In the genomic region with DNA sequence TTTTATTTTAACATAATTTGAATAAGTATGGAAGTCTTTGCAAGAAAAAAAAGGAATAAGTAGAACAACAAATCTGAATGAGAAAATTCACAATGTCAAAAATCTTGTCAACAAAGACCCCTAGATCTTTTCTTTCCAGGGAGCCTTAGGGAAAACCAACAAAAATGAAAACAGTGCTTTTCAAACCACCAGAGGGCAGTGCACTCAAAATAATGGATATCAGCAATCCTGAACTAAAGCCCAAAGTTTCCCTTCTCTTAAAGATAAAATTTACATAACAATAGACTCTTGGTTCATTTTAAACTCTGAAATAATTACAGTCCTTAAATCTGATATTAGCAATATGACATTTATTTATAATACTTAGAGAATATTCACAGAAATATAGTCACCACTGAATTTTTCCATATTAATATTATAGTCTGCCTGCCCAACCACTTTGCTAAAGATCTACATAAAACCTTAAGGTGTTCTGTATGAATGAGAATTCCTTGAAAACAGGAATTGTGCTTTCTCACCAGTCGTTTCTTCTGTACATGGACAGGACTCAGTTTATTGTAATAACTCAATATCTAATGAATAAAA, we compare ENCODE assay signal across 8 cellular contexts.
DNase-seq lines count a peak whose midpoint lies in the region; ATAC-seq lines count a peak whose summit lies in the region.

No MANE protein-coding gene starts in this region.

- no peak overlapping the region for H3K4me3 ChIP-seq in mesenchymal stem cell (ENCODE audit: insufficient read depth in 1 of 2, low read depth in 1 of 2, low read length in 2 of 2)

- H3K27ac ChIP-seq in mesenchymal stem cell (ENCODE audit: low read length, poor library complexity, severe bottlenecking), result no peak overlapping the region

- no peak overlapping the region for H2BK120ac ChIP-seq in mesenchymal stem cell (ENCODE audit: low read depth, low read length)

- no peak overlapping the region for H3K14ac ChIP-seq in mesenchymal stem cell (ENCODE audit: low read length in 2 of 2)

- DNase-seq in DMS79 treated with DMSO at 0.1 percent for 48 hours (lab: John Stamatoyannopoulos, UW), result peak; percentile 58
- peak; percentile 40 for DNase-seq in NCI-H82 treated with DMSO at 0.1 percent for 48 hours (lab: John Stamatoyannopoulos, UW; ENCODE audit: unreplicated experiment)
- peak; percentile 30 for DNase-seq in cerebellum (ENCODE audit: low spot score)
- DNase-seq in mesenchymal stem cell, result peak; percentile 55
- no peak for DNase-seq in activated CD8-positive, alpha-beta memory T cell treated with anti-CD3 and anti-CD28 coated beads, Interleukin-2, amount 10 ng/mL, durations not matched to agents 7 days and 5 days

- H3K4me1 ChIP-seq in mesenchymal stem cell (ENCODE audit: control insufficient read depth, insufficient read depth, low read depth, low read length), result no peaks in the 10 kb centered on the region

- CTCF ChIA-PET in activated CD8-positive, alpha-beta memory T cell treated with anti-CD3 and anti-CD28 coated beads, Interleukin-2, amount 10 ng/mL, durations not matched to agents 7 days and 5 days (lab: Charles Lee), result no interaction called here

- WGBS in mesenchymal stem cell, result no CpG with 5 or more reads among the region's 1 CpG

- H3K4ac ChIP-seq in mesenchymal stem cell (ENCODE audit: low read depth in 1 of 2, low read length in 2 of 2), result no peak overlapping the region

- H2BK5ac ChIP-seq in mesenchymal stem cell (ENCODE audit: low read depth, low read length, poor library complexity, severe bottlenecking), result no peak overlapping the region

- no peak overlapping the region for H3K23ac ChIP-seq in mesenchymal stem cell (ENCODE audit: low read length in 2 of 2)

- H4K91ac ChIP-seq in mesenchymal stem cell (ENCODE audit: low read length), result no peak overlapping the region

- no peak overlapping the region for H2BK15ac ChIP-seq in mesenchymal stem cell (ENCODE audit: low read depth, poor library complexity, severe bottlenecking)

- no peaks in the 10 kb centered on the region for H3K36me3 Mint-ChIP-seq in activated CD8-positive, alpha-beta memory T cell treated with anti-CD3 and anti-CD28 coated beads, Interleukin-2, amount 10 ng/mL, durations not matched to agents 7 days and 5 days

- no peak overlapping the region for H3K4me3 Mint-ChIP-seq in activated CD8-positive, alpha-beta memory T cell treated with anti-CD3 and anti-CD28 coated beads, Interleukin-2, amount 10 ng/mL, durations not matched to agents 7 days and 5 days

- H2AK5ac ChIP-seq in mesenchymal stem cell (ENCODE audit: low read length, severe bottlenecking), result no peak overlapping the region

- H3K4me1 Mint-ChIP-seq in activated CD8-positive, alpha-beta memory T cell treated with anti-CD3 and anti-CD28 coated beads, Interleukin-2, amount 10 ng/mL, durations not matched to agents 7 days and 5 days, result no peaks in the 10 kb centered on the region

- no peak overlapping the region for H3K18ac ChIP-seq in mesenchymal stem cell (ENCODE audit: low read depth in 1 of 2, low read length in 2 of 2)

- H3K27ac Mint-ChIP-seq in activated CD8-positive, alpha-beta memory T cell treated with anti-CD3 and anti-CD28 coated beads, Interleukin-2, amount 10 ng/mL, durations not matched to agents 7 days and 5 days, result no peak overlapping the region

- H3K36me3 ChIP-seq in mesenchymal stem cell (ENCODE audit: control insufficient read depth in 1 of 2, insufficient read depth in 2 of 2, low read depth in 1 of 2, low read length in 2 of 2), result no peaks in the 10 kb centered on the region

- no peak overlapping the region for H3K4me2 ChIP-seq in mesenchymal stem cell (ENCODE audit: low read length, poor library complexity, severe bottlenecking)

- H3K9ac ChIP-seq in mesenchymal stem cell (ENCODE audit: low read length), result no peak overlapping the region

- ATAC-seq in HG02870 (IDR thresholded peaks at IDR 0.05; ENCODE audit: unreplicated experiment), result peak; percentile 46
- ATAC-seq in GM21619 (IDR thresholded peaks at IDR 0.05; ENCODE audit: unreplicated experiment), result no peak
- ATAC-seq in activated CD8-positive, alpha-beta memory T cell treated with anti-CD3 and anti-CD28 coated beads, Interleukin-2, amount 10 ng/mL, durations not matched to agents 7 days and 5 days, result no peak
- ATAC-seq in HG03457 (IDR thresholded peaks at IDR 0.05; ENCODE audit: unreplicated experiment), result no peak

- no peak overlapping the region for H4K8ac ChIP-seq in mesenchymal stem cell (ENCODE audit: low read length)

- peaks cover 2% of the 10 kb centered on the region for H3K9me3 Mint-ChIP-seq in activated CD8-positive, alpha-beta memory T cell treated with anti-CD3 and anti-CD28 coated beads, Interleukin-2, amount 10 ng/mL, durations not matched to agents 7 days and 5 days (ENCODE audit: low read depth)

- H2BK12ac ChIP-seq in mesenchymal stem cell (ENCODE audit: low read length in 2 of 2), result no peak overlapping the region

- H3K79me1 ChIP-seq in mesenchymal stem cell (replicated peaks; ENCODE audit: low read length, poor library complexity, severe bottlenecking), result no peaks in the 10 kb centered on the region

- H2AFZ ChIP-seq in mesenchymal stem cell (ENCODE audit: low read depth, low read length), result no peak overlapping the region

- no peaks in the 10 kb centered on the region for H3K9me3 ChIP-seq in mesenchymal stem cell (ENCODE audit: control insufficient read depth, low read length)

- no peaks in the 10 kb centered on the region for H3K27me3 Mint-ChIP-seq in activated CD8-positive, alpha-beta memory T cell treated with anti-CD3 and anti-CD28 coated beads, Interleukin-2, amount 10 ng/mL, durations not matched to agents 7 days and 5 days

- no peaks in the 10 kb centered on the region for H3K27me3 ChIP-seq in mesenchymal stem cell (ENCODE audit: control insufficient read depth in 1 of 2, insufficient read depth in 1 of 2, low read length in 2 of 2)
